ENCODE assay signal across 8 cellular contexts in genomic region chr14:71320107-71320733, GRCh38. TPM values are rescaled to one million over a fixed set of nuclear protein-coding genes. Genes with fewer than 3 reads are reported as not detected.
DNase-seq lines count a peak whose midpoint lies in the region; ATAC-seq lines count a peak whose summit lies in the region.

SIPA1L1 (plus strand) TSS chr14:71320476.

- peak within 1 kb of the TSS; percentile 82 to 98 (median 94) for H3K4me3 ChIP-seq in BLaER1 treated with 17β-estradiol and CSF1 and Interleukin-3, amounts not matched to agents 10 nM and 100 nM

- H3K9me3 ChIP-seq in BLaER1 treated with 17β-estradiol and CSF1 and Interleukin-3, amounts not matched to agents 10 nM and 100 nM (replicated peaks in 1 of 11), result no peaks in the 10 kb centered on the region

- peak; percentile 99 for DNase-seq in NCI-H748 (lab: John Stamatoyannopoulos, UW; ENCODE audit: unreplicated experiment)
- peak; percentile 98 for DNase-seq in activated CD4-positive, alpha-beta T cell treated with anti-CD3 and anti-CD28 coated beads, Interleukin-2, amount 50 U/mL, for 1 hour
- DNase-seq in dedifferentiated amniotic fluid mesenchymal stem cell (ENCODE audit: extremely low spot score), result peak; percentile 99
- peak; percentile 98 for DNase-seq in left lobe of liver (ENCODE audit: low spot score)
- DNase-seq in stimulated activated CD4-positive, alpha-beta T cell treated with anti-CD3 and anti-CD28 coated beads, Interleukin-2, amount 100 ng/mL, for 4 hours (ENCODE audit: low read depth), result peak; percentile 99

- H3K9ac ChIP-seq in BLaER1 treated with 17β-estradiol and CSF1 and Interleukin-3, amounts not matched to agents 10 nM and 100 nM, result peak within 1 kb of the TSS; percentile 93 to 99 (median 97)

- H4K20me1 ChIP-seq in BLaER1 treated with 17β-estradiol and CSF1 and Interleukin-3, amounts not matched to agents 10 nM and 100 nM, result peaks cover 0 to 4% (median 0%) of the 10 kb centered on the region in 11 experiments; a peak in 4 of 22 replicates

- H3K27me3 ChIP-seq in BLaER1 treated with 17β-estradiol and CSF1 and Interleukin-3, amounts not matched to agents 10 nM and 100 nM, result no peaks in the 10 kb centered on the region

- no peaks in the 10 kb centered on the region for H3K36me3 ChIP-seq in BLaER1 treated with 17β-estradiol and CSF1 and Interleukin-3, amounts not matched to agents 10 nM and 100 nM

- peak within 1 kb of the TSS; percentile 79 to 98 (median 89) for H3K4me2 ChIP-seq in BLaER1 treated with 17β-estradiol and CSF1 and Interleukin-3, amounts not matched to agents 10 nM and 100 nM

- peaks cover 41 to 57% (median 46%) of the 10 kb centered on the region in 10 experiments for H3K4me1 ChIP-seq in BLaER1 treated with 17β-estradiol and CSF1 and Interleukin-3, amounts not matched to agents 10 nM and 100 nM

- ATAC-seq in GM19351 (IDR thresholded peaks at IDR 0.05; ENCODE audit: unreplicated experiment), result peak; percentile 76
- ATAC-seq in HG03521 (IDR thresholded peaks at IDR 0.05; ENCODE audit: unreplicated experiment), result peak; percentile 81
- ATAC-seq in left lobe of liver, result peak; percentile 85

- peak within 1 kb of the TSS; percentile 90 to 98 (median 96) for H3K27ac ChIP-seq in BLaER1 treated with 17β-estradiol and CSF1 and Interleukin-3, amounts not matched to agents 10 nM and 100 nM

RNA-seq across cellular contexts. Expression of gene SIPA1L1, which starts in this region (rescaled TPM):
- 26.5 TPM for total RNA-seq in left lobe of liver

Comparison
In these comparisons a context has a peak if more than half of its experiments do, and no peak if none do; other contexts are left out.
1. Peak in every context shown above with its lines: DNase-seq, ATAC-seq, H3K4me3 ChIP-seq and H3K27ac ChIP-seq.